ENCODE assay signal across 9 cellular contexts in the genomic region with DNA sequence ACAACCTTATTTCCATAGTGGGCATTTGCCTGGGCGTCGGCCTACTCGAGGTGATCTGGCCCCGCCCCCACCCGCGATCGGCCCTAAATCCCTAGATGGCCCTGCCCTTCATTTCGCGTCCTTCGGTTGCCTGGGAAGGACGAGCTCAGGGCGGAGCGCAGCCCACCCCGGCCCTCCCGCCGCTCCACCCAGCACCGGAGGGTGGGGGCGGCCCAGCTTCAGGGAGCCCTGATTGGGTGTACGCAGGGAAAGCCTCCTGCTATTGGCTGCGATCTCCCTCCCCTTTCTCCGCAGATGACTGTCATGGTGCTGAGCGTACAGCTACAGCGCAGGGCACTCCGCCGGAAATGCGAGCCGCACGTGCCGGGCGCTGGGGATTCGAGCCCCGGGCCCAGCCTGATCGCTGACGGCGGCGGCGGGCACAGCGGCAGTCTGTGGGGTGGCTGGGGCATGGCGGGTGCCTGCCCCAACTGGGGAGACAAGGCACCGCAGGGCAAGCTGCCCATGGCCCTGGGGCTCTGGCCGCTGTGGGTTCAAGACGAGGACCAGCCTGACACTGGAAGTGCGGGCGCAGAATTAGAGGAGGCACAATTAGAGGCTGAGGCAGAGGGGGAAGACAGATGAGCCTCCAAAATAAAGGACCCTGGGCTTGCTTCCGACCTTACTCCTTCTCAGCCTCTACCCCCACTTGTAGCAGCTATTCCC. TPM values are rescaled to one million over a fixed set of nuclear protein-coding genes. Genes with fewer than 3 reads are reported as not detected.
DNase-seq lines count a peak whose midpoint lies in the region; ATAC-seq and TF ChIP-seq lines count a peak whose summit lies in the region.
"Had no signal": no experiment of that assay in that cellular context is flagged by ENCODE, and none has a peak within 500 bp of the region (broad histone marks: within the 10 kb centered on the region; RNA-seq: fewer than 3 reads in every experiment).

No MANE protein-coding gene starts in this region.

- POLR2A ChIA-PET in HCT116 (lab: Charles Lee) = no interaction called here

- CTCF ChIA-PET in HCT116 (lab: Charles Lee) = no interaction called here

- H2AFZ ChIP-seq in HCT116 (ENCODE audit: low read depth, low read length, poor library complexity, severe bottlenecking) (no peak overlapping the region), neuronal stem cell (ENCODE audit: low read length) (no peak overlapping the region), MM.1S (ENCODE audit: low read length) (no peak overlapping the region)

- no peak overlapping the region for H3K4me3 ChIP-seq in HCT116 (replicated peaks in 1 of 2; ENCODE audit: low read depth in 1 of 2, low read length in 2 of 2)
- H3K4me3 ChIP-seq in neuronal stem cell (ENCODE audit: low read length in 2 of 2) = no peak overlapping the region
- H3K4me3 ChIP-seq in MM.1S (ENCODE audit: low read length) = no peak overlapping the region

- no peak overlapping the region for H4K8ac ChIP-seq in neuronal stem cell (ENCODE audit: low read depth, low read length)

- no peak overlapping the region for H2BK15ac ChIP-seq in neuronal stem cell (ENCODE audit: low read length)

- H3K36me3 ChIP-seq in HCT116 (ENCODE audit: control insufficient read depth in 1 of 2, insufficient read depth in 2 of 2, low read length in 2 of 2) = peaks cover 11 to 23% of the 10 kb centered on the region in 2 experiments; a peak in 3 of 4 replicates
- H3K36me3 ChIP-seq in neuronal stem cell (replicated peaks in 1 of 2; ENCODE audit: control insufficient read depth in 2 of 2, insufficient read depth in 2 of 2, low read length in 2 of 2) = peaks cover 37 to 98% of the 10 kb centered on the region in 2 donors
- H3K36me3 ChIP-seq in MM.1S (replicated peaks; ENCODE audit: insufficient read depth, low read length) = no peaks in the 10 kb centered on the region

- H3K23ac ChIP-seq in neuronal stem cell (ENCODE audit: low read depth, low read length, poor library complexity) = peak overlapping the region; percentile 89

- no peak overlapping the region for H3K14ac ChIP-seq in neuronal stem cell (ENCODE audit: low read length)

- H3F3A ChIP-seq in MM.1S (ENCODE audit: insufficient read depth, low read length) = no peaks in the 10 kb centered on the region

- H3K4me2 ChIP-seq in HCT116 (ENCODE audit: low read length) (no peak overlapping the region), neuronal stem cell (ENCODE audit: insufficient read depth, low read length, poor library complexity, severe bottlenecking) (peak overlapping the region; percentile 66), MM.1S (ENCODE audit: low read depth, low read length) (no peak overlapping the region)

- H3K27ac ChIP-seq in HCT116 (ENCODE audit: low read depth, low read length) = no peak overlapping the region
- H3K27ac ChIP-seq in neuronal stem cell (replicated peaks; ENCODE audit: low read length) = peak overlapping the region; percentile 59
- H3K27ac ChIP-seq in MM.1S (ENCODE audit: low read length) = no peak overlapping the region

- TF ChIP-seq RAD21 in HCT116 (IDR thresholded peaks at IDR 0.05; ENCODE audit: low read depth) = no peak

- H3K18ac ChIP-seq in neuronal stem cell (ENCODE audit: low read length) = peak overlapping the region; percentile 84

- H4K20me1 ChIP-seq in HCT116 (ENCODE audit: insufficient read depth) = no peaks in the 10 kb centered on the region
- H4K20me1 ChIP-seq in MM.1S (ENCODE audit: insufficient read depth, low read length) = no peaks in the 10 kb centered on the region

- no peak overlapping the region for H4K91ac ChIP-seq in neuronal stem cell (ENCODE audit: low read depth, low read length, poor library complexity)

- DNase-seq in HCT116 (ENCODE audit: low read depth, low spot score) (no peak), T-helper 17 cell (no peak), glutamatergic neuron (peak; percentile 83), neuronal stem cell (ENCODE audit: low spot score) (peak; percentile 89), HuH-7 (ENCODE audit: low spot score) (no peak), MM.1S (no peak)
- no peak for DNase-seq in stimulated activated CD4-positive, alpha-beta T cell treated with anti-CD3 and anti-CD28 coated beads, Interleukin-2, amount 100 ng/mL, for 48 hours

- intact Hi-C loops in HCT116 (cut with micrococcal nuclease) = no loop called here

- RAD21 ChIA-PET in HCT116 (lab: Charles Lee; ENCODE audit: low non-redundant PET in 1 of 2, low total read pairs in 2 of 2, uncharacterized antibody in 2 of 2, unreplicated experiment in 2 of 2) = no interaction called here

- TF ChIP-seq CTCF in HCT116 (IDR thresholded peaks at IDR 0.05 in 2 of 3, conservative IDR thresholded peaks at IDR 0.05 in 1 of 3; ENCODE audit: borderline replicate concordance in 1 of 3, insufficient read depth in 1 of 3, low read depth in 2 of 3, low read length in 2 of 3) (no peak), glutamatergic neuron (IDR thresholded peaks at IDR 0.05; ENCODE audit: partially characterized antibody, unreplicated experiment) (no peak), MM.1S (IDR thresholded peaks at IDR 0.05; ENCODE audit: low read length) (no peak)

- H3K4me3 Mint-ChIP-seq in T-helper 17 cell (peak overlapping the region; percentile 47), glutamatergic neuron (ENCODE audit: unreplicated experiment) (peak overlapping the region; percentile 72)

- H3K4me1 Mint-ChIP-seq in T-helper 17 cell (peaks cover 41% of the 10 kb centered on the region), glutamatergic neuron (ENCODE audit: low read depth, unreplicated experiment) (peaks cover 12% of the 10 kb centered on the region)

- peak overlapping the region; percentile 68 for H2AK5ac ChIP-seq in neuronal stem cell (ENCODE audit: low read depth, low read length)

- no peak overlapping the region for H2BK12ac ChIP-seq in neuronal stem cell (ENCODE audit: low read length)

- no TSS peak for BruUV-seq in HCT116 (replicated peaks; lab: Mats Ljungman, UMichigan)

- H3K9me2 ChIP-seq in HCT116 (ENCODE audit: insufficient read depth) = no peaks in the 10 kb centered on the region
- H3K9me2 ChIP-seq in MM.1S (replicated peaks; ENCODE audit: insufficient read depth, low read length) = no peaks in the 10 kb centered on the region

- no CpG with 5 or more reads among the region's 45 CpGs for WGBS in neuronal stem cell (ENCODE audit: extremely low coverage in 2 of 2, insufficient read length in 2 of 2, insufficient replicate concordance in 1 of 2), 2 donors

- peaks cover 9% of the 10 kb centered on the region for H3K79me1 ChIP-seq in neuronal stem cell (ENCODE audit: low read depth, low read length)

- no peak overlapping the region for H2BK120ac ChIP-seq in neuronal stem cell (ENCODE audit: low read depth, low read length)

- no peak for TF ChIP-seq POLR2A in HCT116 (IDR thresholded peaks at IDR 0.05; ENCODE audit: borderline replicate concordance, extremely low read depth, insufficient read depth, insufficient read length)

- H3K27me3 ChIP-seq in HCT116 (ENCODE audit: insufficient read depth, low read length) (no peaks in the 10 kb centered on the region), neuronal stem cell (ENCODE audit: control insufficient read depth in 3 of 3, insufficient read depth in 3 of 3, low read depth in 1 of 3, low read length in 3 of 3) (peaks cover 0 to 3% (median 0%) of the 10 kb centered on the region in 3 experiments), MM.1S (replicated peaks; ENCODE audit: insufficient read depth, low read length) (no peaks in the 10 kb centered on the region; the same call in 1 of the 2 replicates)

- peak; percentile 39 for ATAC-seq in HCT116
- ATAC-seq in T-helper 17 cell = no peak
- ATAC-seq in HG03521 (IDR thresholded peaks at IDR 0.05; ENCODE audit: unreplicated experiment) = no peak
- ATAC-seq: stimulated activated naive CD8-positive, alpha-beta T cell treated with anti-CD3 and anti-CD28 coated beads, Interleukin-15, amount 100 ng/mL, for 72 hours had no signal

- H2BK5ac ChIP-seq in neuronal stem cell (ENCODE audit: low read length) = no peak overlapping the region

- H3K36me3 Mint-ChIP-seq in T-helper 17 cell (ENCODE audit: low read depth) = peaks cover 16% of the 10 kb centered on the region
- peaks cover 16% of the 10 kb centered on the region for H3K36me3 Mint-ChIP-seq in glutamatergic neuron (ENCODE audit: unreplicated experiment)

- H3K9me3 Mint-ChIP-seq in glutamatergic neuron (ENCODE audit: unreplicated experiment) = peaks cover 15% of the 10 kb centered on the region
- H3K9me3 Mint-ChIP-seq: stimulated activated naive CD8-positive, alpha-beta T cell treated with anti-CD3 and anti-CD28 coated beads, Interleukin-15, amount 100 ng/mL, for 72 hours had no signal

- H3K9me3 ChIP-seq in HCT116 (ENCODE audit: control insufficient read depth in 1 of 2, insufficient read depth in 1 of 2, low read depth in 1 of 2, low read length in 2 of 2) = no peaks in the 10 kb centered on the region
- H3K9me3 ChIP-seq in T-helper 17 cell (ENCODE audit: control insufficient read depth, low read length, poor library complexity, severe bottlenecking) = no peaks in the 10 kb centered on the region
- no peaks in the 10 kb centered on the region for H3K9me3 ChIP-seq in neuronal stem cell (replicated peaks in 1 of 2; ENCODE audit: control insufficient read depth in 2 of 2, insufficient read depth in 1 of 2, low read depth in 1 of 2, low read length in 2 of 2)
- no peaks in the 10 kb centered on the region for H3K9me3 ChIP-seq in MM.1S (replicated peaks; ENCODE audit: insufficient read depth, low read length)

- no peak overlapping the region for H3K4ac ChIP-seq in neuronal stem cell (ENCODE audit: low read length)

- no peaks in the 10 kb centered on the region for H3K79me2 ChIP-seq in HCT116 (ENCODE audit: insufficient read depth, low read length)
- no peaks in the 10 kb centered on the region for H3K79me2 ChIP-seq in MM.1S (ENCODE audit: low read length)

- H3K27me3 Mint-ChIP-seq in T-helper 17 cell (no peaks in the 10 kb centered on the region), glutamatergic neuron (ENCODE audit: unreplicated experiment) (peaks cover 26% of the 10 kb centered on the region)
- H3K27me3 Mint-ChIP-seq: stimulated activated naive CD8-positive, alpha-beta T cell treated with anti-CD3 and anti-CD28 coated beads, Interleukin-15, amount 100 ng/mL, for 72 hours had no signal

- H3K9ac ChIP-seq in HCT116 (ENCODE audit: low read length) (no peak overlapping the region), neuronal stem cell (ENCODE audit: low read depth, low read length, poor library complexity) (no peak overlapping the region), MM.1S (ENCODE audit: low read length) (no peak overlapping the region)

- H3K27ac Mint-ChIP-seq in T-helper 17 cell (peak overlapping the region; percentile 68), glutamatergic neuron (ENCODE audit: unreplicated experiment) (peak overlapping the region; percentile 78)

- peaks cover 0 to 6% of the 10 kb centered on the region in 2 experiments; a peak in 1 of 4 replicates for H3K4me1 ChIP-seq in HCT116 (ENCODE audit: control insufficient read depth in 1 of 2, insufficient read depth in 2 of 2, low read length in 2 of 2)
- peaks cover 0 to 14% of the 10 kb centered on the region in 2 donors for H3K4me1 ChIP-seq in neuronal stem cell (ENCODE audit: control insufficient read depth in 2 of 2, insufficient read depth in 1 of 2, low read depth in 1 of 2, low read length in 2 of 2)
- peaks cover 5% of the 10 kb centered on the region for H3K4me1 ChIP-seq in MM.1S (ENCODE audit: low read length)

RNA-seq across cellular contexts. Expression of gene CD37, which starts 4.3 kb away (rescaled TPM):
- 0.76 TPM for total RNA-seq in HCT116 (2021; ENCODE audit: unreplicated experiment)
- 2.9 and 3.4 TPM in 2 replicates for polyA plus RNA-seq in HCT116 (2012)
- total RNA-seq in T-helper 17 cell = 100 to 1,000 TPM; 288 to 373 TPM
- not detected for total RNA-seq in glutamatergic neuron (ENCODE audit: unreplicated experiment)
- polyA plus RNA-seq in neuronal stem cell (2013, experiment 1 of 2) = not detected
- not detected for polyA plus RNA-seq in neuronal stem cell (2013, experiment 2 of 2)

RNA-seq across cellular contexts. Expression of gene SLC6A16, which starts 14.5 kb away (rescaled TPM):
- total RNA-seq in HCT116 (2021; ENCODE audit: unreplicated experiment) (5.0 TPM), T-helper 17 cell (1 to 10 TPM; 3.1 to 3.7 TPM), glutamatergic neuron (ENCODE audit: unreplicated experiment) (6.6 TPM)
- 1.0 and 1.1 TPM in 2 replicates for polyA plus RNA-seq in HCT116 (2012)
- 10.6 TPM for polyA plus RNA-seq in neuronal stem cell (2013, experiment 1 of 2)
- 10.3 TPM for polyA plus RNA-seq in neuronal stem cell (2013, experiment 2 of 2)

RNA-seq across cellular contexts. Expression of gene TEAD2, which starts 22.7 kb away (rescaled TPM):
- total RNA-seq in HCT116 (2021; ENCODE audit: unreplicated experiment) (31.9 TPM), T-helper 17 cell (under 1 TPM in 1 of 2 donors, not detected in 1; 0.17 TPM), glutamatergic neuron (ENCODE audit: unreplicated experiment) (140 TPM)
- 14.8 and 18.3 TPM in 2 replicates for polyA plus RNA-seq in HCT116 (2012)
- 226 TPM for polyA plus RNA-seq in neuronal stem cell (2013, experiment 1 of 2)
- polyA plus RNA-seq in neuronal stem cell (2013, experiment 2 of 2) = 220 TPM

RNA-seq across cellular contexts. Expression of gene DKKL1, which starts 24.2 kb away (rescaled TPM):
- total RNA-seq in HCT116 (2021; ENCODE audit: unreplicated experiment) (1.0 TPM), T-helper 17 cell (not detected), glutamatergic neuron (ENCODE audit: unreplicated experiment) (2.8 TPM)
- 1.1 TPM in 2 replicates for polyA plus RNA-seq in HCT116 (2012)
- polyA plus RNA-seq in neuronal stem cell (2013, experiment 1 of 2) = 8.4 TPM
- 7.5 TPM for polyA plus RNA-seq in neuronal stem cell (2013, experiment 2 of 2)

RNA-seq across cellular contexts. Expression of gene KASH5, which starts 48.5 kb away (rescaled TPM):
- not detected for total RNA-seq in HCT116 (2021; ENCODE audit: unreplicated experiment)
- polyA plus RNA-seq in HCT116 (2012) = 0.05 TPM in 1 of 2 replicates, not detected in the other
- total RNA-seq in T-helper 17 cell = under 1 TPM in 1 of 2 donors, not detected in 1; 0.86 TPM
- total RNA-seq in glutamatergic neuron (ENCODE audit: unreplicated experiment) = 0.49 TPM
- 0.17 TPM for polyA plus RNA-seq in neuronal stem cell (2013, experiment 1 of 2)
- polyA plus RNA-seq in neuronal stem cell (2013, experiment 2 of 2) = 0.17 TPM

Comparison
In these comparisons a context has a peak if more than half of its experiments do, and no peak if none do; other contexts are left out.
1. DNase-seq: peak in glutamatergic neuron (single experiment) and neuronal stem cell (single experiment); none in HCT116 (single experiment), T-helper 17 cell (0 of 3), HuH-7 (single experiment), MM.1S (single experiment) and stimulated activated CD4-positive, alpha-beta T cell treated with anti-CD3 and anti-CD28 coated beads, Interleukin-2, amount 100 ng/mL, for 48 hours (0 of 2).
2. RNA of gene CD37, which starts 4.3 kb away (total RNA-seq): 288 to 373 TPM in T-helper 17 cell; 0.76 TPM in HCT116 (single experiment) and not detected in glutamatergic neuron (single experiment); every median in the first group is over 100 times any median in the second.
3. RNA of gene TEAD2, which starts 22.7 kb away (total RNA-seq): 140 TPM in glutamatergic neuron (single experiment) and 31.9 TPM in HCT116 (single experiment); 0.17 TPM in T-helper 17 cell; every median in the first group is over 10 times any median in the second.